In the genomic region with DNA sequence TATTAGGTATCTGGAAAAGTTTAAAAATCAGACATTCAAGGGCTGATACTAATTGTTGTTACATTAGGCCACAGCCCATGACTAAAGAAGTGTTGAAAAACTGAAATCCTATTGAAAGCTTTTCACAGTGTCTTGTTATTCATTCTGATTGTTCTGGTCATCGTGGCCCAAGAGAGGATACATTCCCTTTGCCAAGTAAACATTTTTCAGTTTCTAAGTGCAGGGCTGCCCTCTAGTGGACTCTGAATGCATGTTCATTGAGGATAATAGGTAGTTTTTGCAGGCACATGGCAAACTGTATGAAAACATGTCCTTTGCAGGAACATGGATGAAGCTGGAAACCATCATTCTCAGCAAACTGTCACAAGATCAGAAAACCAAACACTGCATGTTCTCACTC, we compare ENCODE assay signal across 7 cellular contexts.
A peak's percentile ranks its signal among the peaks of the same experiment; 100 is the strongest.
DNase-seq lines count a peak whose midpoint lies in the region; ATAC-seq and TF ChIP-seq lines count a peak whose summit lies in the region.

No MANE protein-coding gene starts in this region.

- H3K27me3 ChIP-seq in OCI-LY1 (ENCODE audit: insufficient read depth, low read length) = no peaks in the 10 kb centered on the region
- no peaks in the 10 kb centered on the region for H3K27me3 ChIP-seq in endodermal cell (ENCODE audit: control insufficient read depth, insufficient read depth, low read length, poor library complexity, severe bottlenecking)
- no peaks in the 10 kb centered on the region for H3K27me3 ChIP-seq in parathyroid adenoma (ENCODE audit: control insufficient read depth, insufficient read depth, low read length)

- H3K4me1 Mint-ChIP-seq in endodermal cell = no peaks in the 10 kb centered on the region
- no peaks in the 10 kb centered on the region for H3K4me1 Mint-ChIP-seq in activated T-helper 1 cell treated with anti-CD3 and anti-CD28 coated beads, Interleukin-12 subunit alpha, Interleukin-12 subunit beta, Interleukin-2, Interleukin-4 antibody, amounts not matched to agents 30 ng/mL and 10 ng/mL and 1 ng/mL, durations not matched to agents 14 hours and 24 hours and 36 hours (ENCODE audit: low read depth)

- H3K36me3 ChIP-seq in OCI-LY1 (ENCODE audit: insufficient read depth, low read length) = no peaks in the 10 kb centered on the region
- no peaks in the 10 kb centered on the region for H3K36me3 ChIP-seq in endodermal cell (ENCODE audit: control insufficient read depth, insufficient read depth, low read length)
- no peaks in the 10 kb centered on the region for H3K36me3 ChIP-seq in parathyroid adenoma (ENCODE audit: control insufficient read depth, insufficient read depth, low read length)

- H3K27me3 Mint-ChIP-seq in endodermal cell (ENCODE audit: insufficient read depth) = peaks cover 12% of the 10 kb centered on the region
- H3K27me3 Mint-ChIP-seq in activated T-helper 1 cell treated with anti-CD3 and anti-CD28 coated beads, Interleukin-12 subunit alpha, Interleukin-12 subunit beta, Interleukin-2, Interleukin-4 antibody, amounts not matched to agents 30 ng/mL and 10 ng/mL and 1 ng/mL, durations not matched to agents 14 hours and 24 hours and 36 hours (ENCODE audit: insufficient read depth) = no peaks in the 10 kb centered on the region

- H3F3A ChIP-seq in OCI-LY1 (ENCODE audit: insufficient read depth, low read length) = no peaks in the 10 kb centered on the region

- H4K20me1 ChIP-seq in OCI-LY1 (ENCODE audit: insufficient read depth, low read length) = no peaks in the 10 kb centered on the region

- H3K36me3 Mint-ChIP-seq in endodermal cell (ENCODE audit: low read depth) = peaks cover 19% of the 10 kb centered on the region
- H3K36me3 Mint-ChIP-seq in activated T-helper 1 cell treated with anti-CD3 and anti-CD28 coated beads, Interleukin-12 subunit alpha, Interleukin-12 subunit beta, Interleukin-2, Interleukin-4 antibody, amounts not matched to agents 30 ng/mL and 10 ng/mL and 1 ng/mL, durations not matched to agents 14 hours and 24 hours and 36 hours (ENCODE audit: low read depth) = no peaks in the 10 kb centered on the region

- no peak overlapping the region for H3K27ac ChIP-seq in OCI-LY1 (ENCODE audit: low read depth, low read length, poor library complexity, severe bottlenecking)
- no peak overlapping the region for H3K27ac ChIP-seq in endodermal cell (ENCODE audit: low read depth, low read length)
- no peak overlapping the region for H3K27ac ChIP-seq in parathyroid adenoma

- peaks cover 63% of the 10 kb centered on the region for H3K9me3 Mint-ChIP-seq in endodermal cell
- no peaks in the 10 kb centered on the region for H3K9me3 Mint-ChIP-seq in activated T-helper 1 cell treated with anti-CD3 and anti-CD28 coated beads, Interleukin-12 subunit alpha, Interleukin-12 subunit beta, Interleukin-2, Interleukin-4 antibody, amounts not matched to agents 30 ng/mL and 10 ng/mL and 1 ng/mL, durations not matched to agents 14 hours and 24 hours and 36 hours

- intact Hi-C loops in activated T-helper 1 cell treated with anti-CD3 and anti-CD28 coated beads, Interleukin-12 subunit alpha, Interleukin-12 subunit beta, Interleukin-2, Interleukin-4 antibody, amounts not matched to agents 30 ng/mL and 10 ng/mL and 1 ng/mL, durations not matched to agents 14 hours and 24 hours and 36 hours (cut with micrococcal nuclease) = loop anchor here (1.0 to 2.0 kb wide), 3 partner anchors 322 to 542 kb away; no protein-coding TSS in a partner anchor

- no peak overlapping the region for H3K4me3 ChIP-seq in OCI-LY1 (ENCODE audit: low read depth, low read length, poor library complexity, severe bottlenecking)
- peak overlapping the region; percentile 1 for H3K4me3 ChIP-seq in endodermal cell (ENCODE audit: low read length)
- no peak overlapping the region for H3K4me3 ChIP-seq in parathyroid adenoma (ENCODE audit: low read depth, low read length)

- H3K4me1 ChIP-seq in OCI-LY1 (ENCODE audit: insufficient read depth, low read length, severe bottlenecking) = no peaks in the 10 kb centered on the region
- no peaks in the 10 kb centered on the region for H3K4me1 ChIP-seq in endodermal cell (ENCODE audit: control insufficient read depth, insufficient read depth, low read length)
- H3K4me1 ChIP-seq in parathyroid adenoma = no peaks in the 10 kb centered on the region

- H3K9me3 ChIP-seq in OCI-LY1 (ENCODE audit: low read length) (no peaks in the 10 kb centered on the region), endodermal cell (ENCODE audit: control insufficient read depth, low read length) (peaks cover 39% of the 10 kb centered on the region), parathyroid adenoma (ENCODE audit: control insufficient read depth, low read length) (no peaks in the 10 kb centered on the region)

- peak; percentile 54 for TF ChIP-seq CTCF in GM20000 (IDR thresholded peaks at IDR 0.05; ENCODE audit: extremely low read depth, missing control alignments)
- TF ChIP-seq CTCF in OCI-LY1 (IDR thresholded peaks at IDR 0.05; ENCODE audit: low read length) = peak; percentile 68
- peak; percentile 80 for TF ChIP-seq CTCF in endodermal cell (conservative IDR thresholded peaks at IDR 0.05)
- peak; percentile 15 for TF ChIP-seq CTCF in parathyroid adenoma (IDR thresholded peaks at IDR 0.05)

- H3K79me2 ChIP-seq in OCI-LY1 (ENCODE audit: insufficient read depth, low read length) (no peaks in the 10 kb centered on the region), parathyroid adenoma (peaks cover 2% of the 10 kb centered on the region)

- H3K9me2 ChIP-seq in OCI-LY1 (ENCODE audit: low read depth, low read length) = no peaks in the 10 kb centered on the region

- ATAC-seq in GM21360 (IDR thresholded peaks at IDR 0.05; ENCODE audit: unreplicated experiment) = no peak

- no peak overlapping the region for H3K27ac Mint-ChIP-seq in endodermal cell
- no peak overlapping the region for H3K27ac Mint-ChIP-seq in activated T-helper 1 cell treated with anti-CD3 and anti-CD28 coated beads, Interleukin-12 subunit alpha, Interleukin-12 subunit beta, Interleukin-2, Interleukin-4 antibody, amounts not matched to agents 30 ng/mL and 10 ng/mL and 1 ng/mL, durations not matched to agents 14 hours and 24 hours and 36 hours

- 50 to 74% methylated on average over 1 of the region's 1 CpG for WGBS in endodermal cell (ENCODE audit: insufficient coverage in 1 of 2, insufficient read length in 1 of 2), 2 experiments

- no peak overlapping the region for H3K9ac ChIP-seq in OCI-LY1 (ENCODE audit: low read length)
- no peak overlapping the region for H3K9ac ChIP-seq in endodermal cell (ENCODE audit: extremely low read depth, low read length, poor library complexity, severe bottlenecking)
- no peak overlapping the region for H3K9ac ChIP-seq in parathyroid adenoma

- DNase-seq in DMS114 treated with DMSO at 0.1 percent for 48 hours (lab: John Stamatoyannopoulos, UW; ENCODE audit: unreplicated experiment) (peak; percentile 38), GM20000 (ENCODE audit: low spot score) (peak; percentile 41), endodermal cell (peak; percentile 82)
- DNase-seq in activated T-helper 1 cell treated with anti-CD3 and anti-CD28 coated beads, Interleukin-12 subunit alpha, Interleukin-12 subunit beta, Interleukin-2, Interleukin-4 antibody, amounts not matched to agents 30 ng/mL and 10 ng/mL and 1 ng/mL, durations not matched to agents 14 hours and 24 hours and 36 hours (ENCODE audit: low spot score) = no peak

- H2AFZ ChIP-seq in OCI-LY1 (ENCODE audit: low read length) (no peak overlapping the region), parathyroid adenoma (no peak overlapping the region)

- H3K4me2 ChIP-seq in OCI-LY1 (ENCODE audit: low read length) = no peak overlapping the region
- no peak overlapping the region for H3K4me2 ChIP-seq in parathyroid adenoma (ENCODE audit: low read length)

- H3K4me3 Mint-ChIP-seq in endodermal cell = no peak overlapping the region
- no peak overlapping the region for H3K4me3 Mint-ChIP-seq in activated T-helper 1 cell treated with anti-CD3 and anti-CD28 coated beads, Interleukin-12 subunit alpha, Interleukin-12 subunit beta, Interleukin-2, Interleukin-4 antibody, amounts not matched to agents 30 ng/mL and 10 ng/mL and 1 ng/mL, durations not matched to agents 14 hours and 24 hours and 36 hours

Comparison
In these comparisons a context has a peak if more than half of its experiments do, and no peak if none do; other contexts are left out.
1. CTCF ChIP-seq: peak in every context shown above with its lines; median percentile 80 in endodermal cell; 68 in OCI-LY1; 54 in GM20000; 15 in parathyroid adenoma.